ENCODE assay signal across 8 cellular contexts in the genomic region with DNA sequence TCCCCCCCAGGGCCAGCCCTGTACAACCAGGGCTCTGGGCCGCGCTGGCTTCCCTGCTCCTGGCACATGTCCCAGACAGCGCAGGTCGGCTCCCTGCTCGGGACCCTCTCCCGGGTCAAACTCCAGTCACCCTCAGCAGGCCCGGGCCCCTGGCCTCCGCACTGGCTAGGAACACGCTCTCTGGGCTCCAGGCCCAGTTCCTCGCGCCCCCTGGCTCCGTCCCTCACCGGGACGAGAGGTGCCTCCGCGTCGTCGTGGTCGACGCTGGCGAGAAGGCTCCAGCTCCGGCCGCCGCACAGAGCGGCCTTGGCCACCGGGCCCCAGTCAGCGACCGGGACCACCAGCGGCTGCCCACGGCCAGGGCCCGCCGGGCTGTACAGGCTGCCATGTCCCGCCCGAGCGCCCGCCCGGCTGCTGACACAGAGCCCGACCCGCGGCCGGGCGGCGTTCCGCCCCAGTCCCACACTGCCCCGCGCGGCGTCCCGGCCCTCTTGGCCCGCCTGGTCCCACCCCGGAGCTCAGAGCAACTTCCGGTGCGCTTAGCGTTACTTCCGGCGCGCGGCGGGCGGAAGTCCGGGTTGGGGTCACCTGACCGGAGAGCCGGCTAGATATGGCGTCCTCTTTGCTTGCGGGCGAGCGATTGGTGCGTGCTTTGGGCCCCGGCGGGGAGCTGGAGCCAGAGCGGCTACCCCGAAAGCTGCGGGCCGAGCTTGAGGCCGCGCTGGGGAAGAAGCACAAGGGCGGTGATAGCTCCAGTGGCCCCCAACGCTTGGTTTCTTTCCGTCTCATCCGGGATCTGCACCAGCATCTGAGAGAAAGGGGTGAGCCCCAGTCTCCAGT. TPM values are rescaled to one million over a fixed set of nuclear protein-coding genes. Genes with fewer than 3 reads are reported as not detected.
A peak's percentile ranks its signal among the peaks of the same experiment; 100 is the strongest.
DNase-seq lines count a peak whose midpoint lies in the region; ATAC-seq and TF ChIP-seq lines count a peak whose summit lies in the region.

A gene with protein sequence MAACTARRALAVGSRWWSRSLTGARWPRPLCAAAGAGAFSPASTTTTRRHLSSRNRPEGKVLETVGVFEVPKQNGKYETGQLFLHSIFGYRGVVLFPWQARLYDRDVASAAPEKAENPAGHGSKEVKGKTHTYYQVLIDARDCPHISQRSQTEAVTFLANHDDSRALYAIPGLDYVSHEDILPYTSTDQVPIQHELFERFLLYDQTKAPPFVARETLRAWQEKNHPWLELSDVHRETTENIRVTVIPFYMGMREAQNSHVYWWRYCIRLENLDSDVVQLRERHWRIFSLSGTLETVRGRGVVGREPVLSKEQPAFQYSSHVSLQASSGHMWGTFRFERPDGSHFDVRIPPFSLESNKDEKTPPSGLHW (minus strand): TSS at position 467 of the 840 bp plus-strand sequence. CDS start 79 bp downstream, at position 388.

- TF ChIP-seq POLR2A in GM19099 (IDR thresholded peaks at IDR 0.05; ENCODE audit: extremely low read depth, insufficient read length, low read depth): peak; percentile 97

- DNase-seq in AML-193 (lab: John Stamatoyannopoulos, UW): peak; percentile 94
- DNase-seq in NCI-H510A treated with DMSO at 0.1 percent for 48 hours (lab: John Stamatoyannopoulos, UW): peak; percentile 83
- peak; percentile 91 to 93 for DNase-seq in activated CD4-positive, alpha-beta T cell treated with anti-CD3 and anti-CD28 coated beads for 24 hours (ENCODE audit: low read depth in 2 of 2)
- DNase-seq in cerebellum (ENCODE audit: low spot score): peak; percentile 97
- DNase-seq in kidney glomerular epithelial cell (lab: John Stamatoyannopoulos, UW): peak; percentile 80
- DNase-seq in stimulated activated CD4-positive, alpha-beta T cell treated with anti-CD3 and anti-CD28 coated beads, Interleukin-15, amount 100 ng/mL, for 48 hours (ENCODE audit: low read depth in 2 of 2): peak; percentile 92 to 93

- ATAC-seq in HG03378 (IDR thresholded peaks at IDR 0.05; ENCODE audit: unreplicated experiment): peak; percentile 82

RNA-seq across cellular contexts. Expression of the gene that starts here (rescaled TPM):
- 30.8 TPM for total RNA-seq in cerebellum

Comparison
In these comparisons a context has a peak if more than half of its experiments do, and no peak if none do; other contexts are left out.
1. Peak in every context shown above with its lines: DNase-seq and ATAC-seq.